In the genomic region with DNA sequence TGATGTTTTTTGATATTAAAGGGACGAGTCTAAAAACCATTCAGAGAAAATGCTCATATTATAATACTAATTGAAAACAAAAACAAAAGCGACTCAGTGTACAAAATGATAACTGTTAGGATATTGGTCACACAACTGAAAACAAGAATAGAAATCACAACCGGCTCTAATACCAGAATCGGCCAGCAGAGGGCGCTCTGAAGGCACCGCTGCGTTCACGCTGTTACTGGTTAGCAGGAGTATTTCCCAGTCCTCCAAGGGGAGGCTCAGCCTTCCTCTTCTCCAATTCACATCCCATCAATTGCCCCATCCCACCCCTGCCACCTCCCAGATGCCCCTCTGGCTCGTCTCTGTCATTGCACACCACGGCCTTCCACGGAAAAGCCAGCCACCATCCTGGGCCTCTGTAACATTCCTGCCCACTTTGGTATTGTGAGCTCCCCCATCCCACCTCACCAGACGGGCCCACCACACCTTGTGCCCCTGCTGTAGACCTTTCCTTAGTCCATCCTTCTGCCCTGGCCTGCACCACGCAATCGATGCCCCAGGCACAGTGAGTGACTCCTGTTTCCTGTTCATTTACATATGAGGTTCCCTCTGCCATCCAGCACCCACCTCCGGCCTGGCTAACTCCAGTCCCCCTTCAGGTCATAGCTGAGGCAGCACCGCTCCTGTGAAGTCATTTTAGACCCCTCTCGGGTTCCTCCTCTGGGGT, we compare ENCODE assay signal across 8 cellular contexts. TPM values are rescaled to one million over a fixed set of nuclear protein-coding genes. Genes with fewer than 3 reads are reported as not detected.
DNase-seq lines count a peak whose midpoint lies in the region; ATAC-seq and TF ChIP-seq lines count a peak whose summit lies in the region.
"Had no signal": no experiment of that assay in that cellular context is flagged by ENCODE, and none has a peak within 500 bp of the region (broad histone marks: within the 10 kb centered on the region; RNA-seq: fewer than 3 reads in every experiment).

No MANE protein-coding gene starts in this region.

- CTCF ChIA-PET in SK-N-SH (lab: Yijun Ruan, JAX): interaction anchor here (0.6 to 17.3 kb wide), 49 partner anchors 7 to 1305 kb away, joined by 3 to 446 read pairs (median 4); a partner anchor contains a TSS

- H4K20me1 ChIP-seq in SK-N-SH (ENCODE audit: insufficient read depth): no peaks in the 10 kb centered on the region

- 30% methylated on average over 17 of the region's 17 CpGs for WGBS in SK-N-SH (ENCODE audit: low lambda C conversion rate)

- no peak for TF ChIP-seq EP300 in SK-N-SH (IDR thresholded peaks at IDR 0.05; ENCODE audit: borderline replicate concordance in 1 of 2, low read depth in 1 of 2, low read length in 1 of 2)

- H3F3A ChIP-seq in SK-N-SH (replicated peaks; ENCODE audit: insufficient read depth): no peaks in the 10 kb centered on the region

- peak; percentile 91 for TF ChIP-seq CTCF in GM12874 (IDR thresholded peaks at IDR 0.05; ENCODE audit: insufficient read depth, low read depth, low read length)
- TF ChIP-seq CTCF in SK-N-SH (IDR thresholded peaks at IDR 0.05): peak; percentile 94

- no peaks in the 10 kb centered on the region for H3K36me3 ChIP-seq in SK-N-SH (replicated peaks in 1 of 2; ENCODE audit: control insufficient read depth in 1 of 2, insufficient read depth in 2 of 2, low read length in 1 of 2)

- H3K9me3 Mint-ChIP-seq in activated naive CD4-positive, alpha-beta T cell treated with anti-CD3 and anti-CD28 coated beads, Interleukin-2, amount 50 U/mL, for 72 hours: no peaks in the 10 kb centered on the region

- H3K79me2 ChIP-seq in SK-N-SH (ENCODE audit: insufficient read depth): no peaks in the 10 kb centered on the region

- H3K4me3 ChIP-seq in SK-N-SH (ENCODE audit: low read depth in 2 of 2, low read length in 1 of 2): no peak overlapping the region; a peak in 1 of 4 replicates

- peak; percentile 84 for TF ChIP-seq RAD21 in SK-N-SH (IDR thresholded peaks at IDR 0.05; ENCODE audit: low read length)

- intact Hi-C loops in head of caudate nucleus (cut with DNase I): loop anchor here (2.0 kb wide), 1 partner anchor 62 kb away; no protein-coding TSS in a partner anchor
- intact Hi-C loops in posterior vena cava (cut with DNase I): loop anchor here (5.0 to 10.0 kb wide), 2 partner anchors 59 to 66 kb away; no protein-coding TSS in a partner anchor

- peaks cover 4 to 13% of the 10 kb centered on the region in 2 experiments; a peak in 1 of 4 replicates for H3K4me1 ChIP-seq in SK-N-SH (ENCODE audit: control insufficient read depth in 1 of 2, insufficient read depth in 2 of 2, low read depth in 1 of 2, low read length in 1 of 2)

- peak; percentile 59 to 63 for ATAC-seq in activated naive CD4-positive, alpha-beta T cell treated with anti-CD3 and anti-CD28 coated beads, Interleukin-2, amount 50 U/mL, for 72 hours

- DNase-seq in KBM-7: peak; percentile 82
- DNase-seq in SK-N-SH: peak; percentile 72
- DNase-seq in activated naive CD4-positive, alpha-beta T cell treated with anti-CD3 and anti-CD28 coated beads, Interleukin-2, amount 50 U/mL, for 72 hours (ENCODE audit: low spot score in 2 of 2): peak; percentile 68 to 85
- DNase-seq in head of caudate nucleus: peak; percentile 38 to 95 (median 88)
- DNase-seq in posterior vena cava (ENCODE audit: low spot score): peak; percentile 93
- DNase-seq in ureter (ENCODE audit: low spot score): peak; percentile 85

- H3K27ac Mint-ChIP-seq in activated naive CD4-positive, alpha-beta T cell treated with anti-CD3 and anti-CD28 coated beads, Interleukin-2, amount 50 U/mL, for 72 hours: no peak overlapping the region

- no peak overlapping the region for H3K9ac ChIP-seq in SK-N-SH

- no peaks in the 10 kb centered on the region for H3K9me3 ChIP-seq in SK-N-SH

- POLR2A ChIA-PET in SK-N-SH (lab: Yijun Ruan, JAX): no interaction called here

- H2AFZ ChIP-seq in SK-N-SH (ENCODE audit: low read depth): no peak overlapping the region

- no peaks in the 10 kb centered on the region for H3K27me3 ChIP-seq in SK-N-SH (ENCODE audit: insufficient read depth)

- no peaks in the 10 kb centered on the region for H3K9me2 ChIP-seq in SK-N-SH

- H3K36me3 Mint-ChIP-seq in activated naive CD4-positive, alpha-beta T cell treated with anti-CD3 and anti-CD28 coated beads, Interleukin-2, amount 50 U/mL, for 72 hours: no peaks in the 10 kb centered on the region

- H3K4me2 ChIP-seq in SK-N-SH: no peak overlapping the region

- in situ Hi-C loops in KBM-7 (cut with MboI; ENCODE audit: low pct_unique_long_range_greater_than_20kb, low sequenced_read_pairs): no loop called here

- H3K27ac ChIP-seq in SK-N-SH (ENCODE audit: low read depth in 2 of 2, low read length in 1 of 2): no peak overlapping the region

TF ChIP-seq in SK-N-SH, 30 proteins besides CTCF, POLR2A, EP300 and RAD21:
- TF ChIP-seq, protein P1, sequence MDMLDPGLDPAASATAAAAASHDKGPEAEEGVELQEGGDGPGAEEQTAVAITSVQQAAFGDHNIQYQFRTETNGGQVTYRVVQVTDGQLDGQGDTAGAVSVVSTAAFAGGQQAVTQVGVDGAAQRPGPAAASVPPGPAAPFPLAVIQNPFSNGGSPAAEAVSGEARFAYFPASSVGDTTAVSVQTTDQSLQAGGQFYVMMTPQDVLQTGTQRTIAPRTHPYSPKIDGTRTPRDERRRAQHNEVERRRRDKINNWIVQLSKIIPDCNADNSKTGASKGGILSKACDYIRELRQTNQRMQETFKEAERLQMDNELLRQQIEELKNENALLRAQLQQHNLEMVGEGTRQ (IDR thresholded peaks at IDR 0.05; ENCODE audit: borderline replicate concordance, low read depth, low read length): no peak
- TF ChIP-seq MXI1 (IDR thresholded peaks at IDR 0.05; ENCODE audit: low read depth, low read length) (no peak), SMC3 (IDR thresholded peaks at IDR 0.05; ENCODE audit: low read depth, low read length) (peak; percentile 93), GABPA (IDR thresholded peaks at IDR 0.05; ENCODE audit: low read depth) (no peak)

RNA-seq across cellular contexts. Expression of a gene that starts 8.5 kb away (rescaled TPM):
- polyA plus RNA-seq in SK-N-SH (2012; rRNA removed): 0.02 TPM in 1 of 2 replicates, not detected in the other
- polyA plus RNA-seq in SK-N-SH (2012; cell fraction: cytosol; rRNA removed): 0.01 and 0.04 TPM in 2 replicates
- polyA plus RNA-seq in SK-N-SH (2012; cell fraction: nucleus; rRNA removed): 0.02 and 0.04 TPM in 2 replicates
- total RNA-seq in activated naive CD4-positive, alpha-beta T cell treated with anti-CD3 and anti-CD28 coated beads, Interleukin-2, amount 50 U/mL, for 72 hours: not detected
- total RNA-seq in posterior vena cava: 10 to 100 TPM; 22.9 to 38.7 TPM
- 102 TPM for total RNA-seq in ureter
- total RNA-seq: mononuclear cell had no signal

RNA-seq across cellular contexts. Expression of a gene that starts 31.7 kb away (rescaled TPM):
- polyA plus RNA-seq in SK-N-SH (2012; rRNA removed): 7.1 and 9.0 TPM in 2 replicates
- polyA plus RNA-seq in SK-N-SH (2012; cell fraction: cytosol; rRNA removed): 3.2 and 4.4 TPM in 2 replicates
- polyA plus RNA-seq in SK-N-SH (2012; cell fraction: nucleus; rRNA removed): 23.4 and 25.4 TPM in 2 replicates
- not detected for total RNA-seq in activated naive CD4-positive, alpha-beta T cell treated with anti-CD3 and anti-CD28 coated beads, Interleukin-2, amount 50 U/mL, for 72 hours
- total RNA-seq in posterior vena cava: 10 to 100 TPM; 11.9 to 20.6 TPM
- total RNA-seq in ureter: 12.8 TPM

Comparison
In these comparisons a context has a peak if more than half of its experiments do, and no peak if none do; other contexts are left out.
1. RNA of a gene that starts 8.5 kb away (total RNA-seq): 102 TPM in ureter (single experiment) and 22.9 to 38.7 TPM in posterior vena cava; not detected in activated naive CD4-positive, alpha-beta T cell treated with anti-CD3 and anti-CD28 coated beads, Interleukin-2, amount 50 U/mL, for 72 hours; every median in the first group is over 10 times any median in the second.
2. RNA of a gene that starts 31.7 kb away (total RNA-seq): 11.9 to 20.6 TPM in posterior vena cava and 12.8 TPM in ureter (single experiment); not detected in activated naive CD4-positive, alpha-beta T cell treated with anti-CD3 and anti-CD28 coated beads, Interleukin-2, amount 50 U/mL, for 72 hours; every median in the first group is over 10 times any median in the second.
3. Peak in every context shown above with its lines, with median percentiles within 50 percentile points of each other: DNase-seq.